ENCODE assay signal across 8 cellular contexts in the genomic region with DNA sequence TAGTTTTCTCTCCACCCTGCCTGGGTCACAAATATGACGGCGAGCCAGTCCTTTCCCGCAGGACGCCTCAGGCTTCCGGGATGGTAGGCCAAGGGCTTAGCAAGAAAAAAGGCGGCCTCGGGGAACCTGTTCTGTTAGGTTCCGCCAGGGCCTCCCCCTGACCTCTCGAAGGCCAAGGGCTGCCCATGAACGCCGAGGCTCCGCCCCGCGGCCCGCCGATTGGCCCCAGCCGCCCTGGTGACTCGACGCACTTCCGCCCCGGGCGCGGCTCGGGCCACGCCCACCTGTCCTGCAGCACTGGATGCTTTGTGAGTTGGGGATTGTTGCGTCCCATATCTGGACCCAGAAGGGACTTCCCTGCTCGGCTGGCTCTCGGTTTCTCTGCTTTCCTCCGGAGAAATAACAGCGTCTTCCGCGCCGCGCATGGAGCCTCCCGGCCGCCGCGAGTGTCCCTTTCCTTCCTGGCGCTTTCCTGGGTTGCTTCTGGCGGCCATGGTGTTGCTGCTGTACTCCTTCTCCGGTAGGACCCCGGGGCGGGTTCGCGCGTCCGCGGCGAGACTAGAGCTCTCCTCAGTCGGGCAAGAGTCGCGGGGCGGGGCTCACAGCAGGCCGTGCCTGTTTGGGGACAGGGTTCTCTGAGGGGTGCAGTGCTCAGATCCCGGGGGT. TPM values are rescaled to one million over a fixed set of nuclear protein-coding genes. Genes with fewer than 3 reads are reported as not detected.
DNase-seq lines count a peak whose midpoint lies in the region; ATAC-seq and TF ChIP-seq lines count a peak whose summit lies in the region.

A gene (plus strand): TSS at position 265 of the 666 bp plus-strand sequence. CDS start 159 bp downstream, at position 424.

- peak within 1 kb of the TSS; percentile 81 for H3K9ac ChIP-seq in trophoblast cell (ENCODE audit: low read length)

- H3K4ac ChIP-seq in trophoblast cell (ENCODE audit: low read depth, low read length), result peak within 1 kb of the TSS; percentile 49

- peak within 1 kb of the TSS; percentile 88 for H2AFZ ChIP-seq in trophoblast cell (ENCODE audit: insufficient read depth, low read length, poor library complexity)

- peak within 1 kb of the TSS; percentile 88 for H3K18ac ChIP-seq in trophoblast cell (ENCODE audit: low read length)

- peak within 1 kb of the TSS; percentile 86 for H2BK5ac ChIP-seq in trophoblast cell (ENCODE audit: low read depth, low read length, poor library complexity)

- peak within 1 kb of the TSS; percentile 95 for H3K27ac Mint-ChIP-seq in activated naive CD8-positive, alpha-beta T cell treated with anti-CD3 and anti-CD28 coated beads, Interleukin-2, amount 50 U/mL, for 24 hours

- H3K79me2 ChIP-seq in trophoblast cell (ENCODE audit: control insufficient read depth, insufficient read depth, low read length, poor library complexity), result peaks cover 17% of the 10 kb centered on the region

- peak; percentile 96 for TF ChIP-seq POLR2A in transverse colon (IDR thresholded peaks at IDR 0.05)

- WGBS in trophoblast cell (ENCODE audit: extremely low coverage, insufficient coverage, insufficient read length), result no CpG with 5 or more reads among the region's 55 CpGs
- 0% methylated on average over 38 of the region's 55 CpGs; no CpG with 5 or more reads in 1 of the 2 donors for WGBS in transverse colon (ENCODE audit: low coverage in 1 of 2), 2 donors

- peak within 1 kb of the TSS; percentile 85 for H4K91ac ChIP-seq in trophoblast cell (ENCODE audit: low read depth, low read length)

- H3K9me3 ChIP-seq in cardiac muscle cell (ENCODE audit: low read depth) (no peaks in the 10 kb centered on the region), trophoblast cell (ENCODE audit: insufficient read depth, low read depth, low read length) (no peaks in the 10 kb centered on the region), transverse colon (no peaks in the 10 kb centered on the region)

- peak; percentile 96 for ATAC-seq in HG02763 (IDR thresholded peaks at IDR 0.05; ENCODE audit: unreplicated experiment)
- ATAC-seq in activated naive CD8-positive, alpha-beta T cell treated with anti-CD3 and anti-CD28 coated beads, Interleukin-2, amount 50 U/mL, for 24 hours, result peak; percentile 99

- no peak within 1 kb of the TSS for H3K23ac ChIP-seq in trophoblast cell (ENCODE audit: low read length)

- intact Hi-C loops in transverse colon (cut with DNase I; ENCODE audit: low total_unique reads), result no loop called here

- no peaks in the 10 kb centered on the region for H3K27me3 Mint-ChIP-seq in activated naive CD8-positive, alpha-beta T cell treated with anti-CD3 and anti-CD28 coated beads, Interleukin-2, amount 50 U/mL, for 24 hours

- H3K79me1 ChIP-seq in trophoblast cell (ENCODE audit: low read length), result peaks cover 14% of the 10 kb centered on the region

- H3K4me1 ChIP-seq in cardiac muscle cell (ENCODE audit: low read depth) (peaks cover 26% of the 10 kb centered on the region), trophoblast cell (ENCODE audit: control insufficient read depth in 1 of 2, insufficient read depth in 2 of 2, low read length in 2 of 2) (peaks cover 3 to 14% of the 10 kb centered on the region in 2 experiments), transverse colon (peaks cover 29 to 70% (median 49%) of the 10 kb centered on the region in 4 donors)

- peak within 1 kb of the TSS; percentile 79 for H2BK120ac ChIP-seq in trophoblast cell (ENCODE audit: insufficient read depth, low read length, poor library complexity)

- H3K4me3 ChIP-seq in GM12865 (ENCODE audit: low read depth, low read length) (peak within 1 kb of the TSS; percentile 82), cardiac muscle cell (peak within 1 kb of the TSS; percentile 82), trophoblast cell (ENCODE audit: low read depth, low read length) (peak within 1 kb of the TSS; percentile 89), transverse colon (peak within 1 kb of the TSS; percentile 78 to 88 (median 84))

- H2AK5ac ChIP-seq in trophoblast cell (ENCODE audit: low read length), result peak within 1 kb of the TSS; percentile 65

- in situ Hi-C loops in transverse colon (cut with MboI; ENCODE audit: low pct_ligation_motif_present in 1 of 4, low pct_unique_long_range_greater_than_20kb in 1 of 4, low sequenced_read_pairs in 3 of 4), result no loop called here

- H3K36me3 ChIP-seq in cardiac muscle cell (no peaks in the 10 kb centered on the region), trophoblast cell (ENCODE audit: control insufficient read depth in 1 of 2, insufficient read depth in 2 of 2, low read length in 2 of 2) (no peaks in the 10 kb centered on the region), transverse colon (no peaks in the 10 kb centered on the region)

- H4K12ac ChIP-seq in trophoblast cell (ENCODE audit: low read depth, low read length), result peak within 1 kb of the TSS; percentile 76

- H3K27me3 ChIP-seq in cardiac muscle cell (no peaks in the 10 kb centered on the region), trophoblast cell (ENCODE audit: insufficient read depth, low read length) (no peaks in the 10 kb centered on the region), transverse colon (no peaks in the 10 kb centered on the region)

- peak within 1 kb of the TSS; percentile 19 for H2BK12ac ChIP-seq in trophoblast cell (ENCODE audit: low read length)

- DNase-seq in GM12865 (ENCODE audit: low read depth) (peak; percentile 96), NCI-H1417 treated with DMSO at 0.1 percent for 48 hours (lab: John Stamatoyannopoulos, UW) (peak; percentile 82), SW480 (ENCODE audit: low spot score) (peak; percentile 97), cardiac muscle cell (ENCODE audit: low read depth in 1 of 2, low spot score in 1 of 2) (peak; percentile 95 to 99), trophoblast cell (peak; percentile 100), transverse colon (peak; percentile 98)
- peak; percentile 95 for DNase-seq in activated naive CD8-positive, alpha-beta T cell treated with anti-CD3 and anti-CD28 coated beads, Interleukin-2, amount 50 U/mL, for 24 hours

- peak within 1 kb of the TSS; percentile 99 for H3K4me3 Mint-ChIP-seq in activated naive CD8-positive, alpha-beta T cell treated with anti-CD3 and anti-CD28 coated beads, Interleukin-2, amount 50 U/mL, for 24 hours

- H3K36me3 Mint-ChIP-seq in activated naive CD8-positive, alpha-beta T cell treated with anti-CD3 and anti-CD28 coated beads, Interleukin-2, amount 50 U/mL, for 24 hours (ENCODE audit: low read depth), result peaks cover 9% of the 10 kb centered on the region

- TF ChIP-seq EP300 in transverse colon (IDR thresholded peaks at IDR 0.05; ENCODE audit: low read depth), result no peak

- peaks cover 69% of the 10 kb centered on the region for H3K4me1 Mint-ChIP-seq in activated naive CD8-positive, alpha-beta T cell treated with anti-CD3 and anti-CD28 coated beads, Interleukin-2, amount 50 U/mL, for 24 hours

- H3K27ac ChIP-seq in cardiac muscle cell (peak within 1 kb of the TSS; percentile 95), trophoblast cell (ENCODE audit: low read depth, low read length) (peak within 1 kb of the TSS; percentile 88), transverse colon (peak within 1 kb of the TSS; percentile 94 to 98 (median 96))

- H3K14ac ChIP-seq in trophoblast cell (ENCODE audit: low read length), result peak within 1 kb of the TSS; percentile 85

- H3K4me2 ChIP-seq in trophoblast cell (ENCODE audit: low read length), result peak within 1 kb of the TSS; percentile 92

- H3K9me3 Mint-ChIP-seq in activated naive CD8-positive, alpha-beta T cell treated with anti-CD3 and anti-CD28 coated beads, Interleukin-2, amount 50 U/mL, for 24 hours, result peaks cover 4% of the 10 kb centered on the region

- TF ChIP-seq CTCF in GM12865 (IDR thresholded peaks at IDR 0.05; ENCODE audit: insufficient read depth, low read depth, low read length, missing control alignments) (no peak), cardiac muscle cell (IDR thresholded peaks at IDR 0.05; ENCODE audit: low read depth, low read length) (no peak), transverse colon (IDR thresholded peaks at IDR 0.05) (no peak)

- H4K8ac ChIP-seq in trophoblast cell (ENCODE audit: low read depth, low read length), result peak within 1 kb of the TSS; percentile 87

RNA-seq across cellular contexts. Expression of the gene that starts here (rescaled TPM):
- 45.6 and 91.7 TPM in 2 replicates for total RNA-seq in cardiac muscle cell
- 103 and 123 TPM in 2 replicates for polyA plus RNA-seq in cardiac muscle cell
- 93.3 and 100 TPM in 2 replicates for polyA plus RNA-seq in trophoblast cell (2013)
- 100 to 1,000 TPM in 3 of 4 donors, 10 to 100 TPM in 1; 65.5 to 209 (median 180) TPM for total RNA-seq in transverse colon

Comparison
In these comparisons a context has a peak if more than half of its experiments do, and no peak if none do; other contexts are left out.
1. Peak in every context shown above with its lines: DNase-seq, ATAC-seq, H3K4me3 ChIP-seq and H3K27ac ChIP-seq.